Comparison of ENCODE assay signal across 7 cellular contexts in the genomic region with DNA sequence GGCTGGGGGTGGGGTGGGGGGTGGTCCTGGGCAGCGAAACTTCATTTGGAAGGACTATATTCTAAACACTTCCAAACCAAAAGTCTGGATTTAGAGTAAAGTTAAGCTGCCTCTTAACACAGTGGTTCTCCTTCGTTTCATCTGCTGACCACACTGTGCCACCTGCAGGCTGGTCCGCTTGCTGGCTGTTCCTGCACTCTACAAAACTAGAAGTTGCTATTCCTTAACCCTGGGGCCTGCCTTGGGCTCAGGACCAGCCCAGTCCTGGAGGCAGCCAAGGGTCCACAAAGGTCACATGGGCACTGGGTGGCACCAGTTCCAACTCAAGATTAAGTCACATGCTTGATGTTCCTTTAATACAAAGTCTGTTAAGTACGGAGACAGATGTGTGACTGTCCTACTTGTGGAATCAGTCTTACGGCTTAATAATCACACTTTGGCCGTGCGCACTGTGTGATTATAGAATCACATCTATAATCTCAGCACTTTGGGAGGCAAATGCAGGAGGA.
DNase-seq lines count a peak whose midpoint lies in the region; TF ChIP-seq lines count a peak whose summit lies in the region.

No MANE protein-coding gene starts in this region.

- H3K36me3 ChIP-seq in hepatocyte (replicated peaks; ENCODE audit: insufficient read depth, low read depth) = no peaks in the 10 kb centered on the region

- no peaks in the 10 kb centered on the region for H3K4me1 ChIP-seq in hepatocyte (ENCODE audit: insufficient read depth)

- H3K27me3 ChIP-seq in hepatocyte = no peaks in the 10 kb centered on the region

- no peaks in the 10 kb centered on the region for H3K9me3 ChIP-seq in hepatocyte (ENCODE audit: low read depth)

- DNase-seq in EL (peak; percentile 30), KBM-7 (peak; percentile 57), amygdala (lab: John Stamatoyannopoulos, UW) (peak in 48 of 56 donors; percentile 9 to 81 (median 39)), hepatocyte (ENCODE audit: low spot score) (peak; percentile 55), skeletal muscle cell (ENCODE audit: low read depth) (peak; percentile 1), NK-92 (lab: John Stamatoyannopoulos, UW; ENCODE audit: unreplicated experiment) (no peak), HPDE6-E6E7 (ENCODE audit: extremely low spot score) (no peak)

- no peaks in the 10 kb centered on the region for H3K79me2 ChIP-seq in hepatocyte

- H3K4me3 ChIP-seq in hepatocyte (no peak overlapping the region), skeletal muscle cell (ENCODE audit: low read depth, low read length) (no peak overlapping the region)

- H4K20me1 ChIP-seq in hepatocyte (ENCODE audit: insufficient read depth, poor library complexity, severe bottlenecking) = no peaks in the 10 kb centered on the region

- 91% methylated on average over 6 of the region's 7 CpGs for WGBS in hepatocyte (ENCODE audit: low lambda C conversion rate, missing lambda C conversion rate)

- H3K4me2 ChIP-seq in hepatocyte = no peak overlapping the region

- no peak overlapping the region for H3K27ac ChIP-seq in hepatocyte

- in situ Hi-C loops in KBM-7 (cut with MboI; ENCODE audit: low pct_unique_long_range_greater_than_20kb, low sequenced_read_pairs) = no loop called here

- H3K9me2 ChIP-seq in hepatocyte (replicated peaks; ENCODE audit: insufficient read depth) = no peaks in the 10 kb centered on the region

- H2AFZ ChIP-seq in hepatocyte = no peak overlapping the region

- peak; percentile 60 for TF ChIP-seq CTCF in hepatocyte (IDR thresholded peaks at IDR 0.05; ENCODE audit: poor library complexity)

Comparison
In these comparisons a context has a peak if more than half of its experiments do, and no peak if none do; other contexts are left out.
1. DNase-seq: peak in EL (single experiment), KBM-7 (single experiment), amygdala (48 of 56), hepatocyte (single experiment) and skeletal muscle cell (single experiment); none in NK-92 (single experiment) and HPDE6-E6E7 (single experiment).